In genomic region chr17:77495575-77495974, GRCh38 we compare ENCODE assay signal across 2 cellular contexts.
TF ChIP-seq lines count a peak whose summit lies in the region.

No MANE protein-coding gene starts in this region.

TF ChIP-seq in SK-N-SH, 30 proteins besides CTCF, POLR2A, EP300 and RAD21 (continued from another document):
- TF ChIP-seq RXRA (IDR thresholded peaks at IDR 0.05; ENCODE audit: borderline replicate concordance, low read depth): no peak
- TF ChIP-seq NRF1 (IDR thresholded peaks at IDR 0.05; ENCODE audit: low read depth, low read length): no peak
- TF ChIP-seq, protein P1, sequence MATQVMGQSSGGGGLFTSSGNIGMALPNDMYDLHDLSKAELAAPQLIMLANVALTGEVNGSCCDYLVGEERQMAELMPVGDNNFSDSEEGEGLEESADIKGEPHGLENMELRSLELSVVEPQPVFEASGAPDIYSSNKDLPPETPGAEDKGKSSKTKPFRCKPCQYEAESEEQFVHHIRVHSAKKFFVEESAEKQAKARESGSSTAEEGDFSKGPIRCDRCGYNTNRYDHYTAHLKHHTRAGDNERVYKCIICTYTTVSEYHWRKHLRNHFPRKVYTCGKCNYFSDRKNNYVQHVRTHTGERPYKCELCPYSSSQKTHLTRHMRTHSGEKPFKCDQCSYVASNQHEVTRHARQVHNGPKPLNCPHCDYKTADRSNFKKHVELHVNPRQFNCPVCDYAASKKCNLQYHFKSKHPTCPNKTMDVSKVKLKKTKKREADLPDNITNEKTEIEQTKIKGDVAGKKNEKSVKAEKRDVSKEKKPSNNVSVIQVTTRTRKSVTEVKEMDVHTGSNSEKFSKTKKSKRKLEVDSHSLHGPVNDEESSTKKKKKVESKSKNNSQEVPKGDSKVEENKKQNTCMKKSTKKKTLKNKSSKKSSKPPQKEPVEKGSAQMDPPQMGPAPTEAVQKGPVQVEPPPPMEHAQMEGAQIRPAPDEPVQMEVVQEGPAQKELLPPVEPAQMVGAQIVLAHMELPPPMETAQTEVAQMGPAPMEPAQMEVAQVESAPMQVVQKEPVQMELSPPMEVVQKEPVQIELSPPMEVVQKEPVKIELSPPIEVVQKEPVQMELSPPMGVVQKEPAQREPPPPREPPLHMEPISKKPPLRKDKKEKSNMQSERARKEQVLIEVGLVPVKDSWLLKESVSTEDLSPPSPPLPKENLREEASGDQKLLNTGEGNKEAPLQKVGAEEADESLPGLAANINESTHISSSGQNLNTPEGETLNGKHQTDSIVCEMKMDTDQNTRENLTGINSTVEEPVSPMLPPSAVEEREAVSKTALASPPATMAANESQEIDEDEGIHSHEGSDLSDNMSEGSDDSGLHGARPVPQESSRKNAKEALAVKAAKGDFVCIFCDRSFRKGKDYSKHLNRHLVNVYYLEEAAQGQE (IDR thresholded peaks at IDR 0.05; ENCODE audit: low read depth, low read length): no peak
- TF ChIP-seq GATA2 (CRISPR knock-in tag; IDR thresholded peaks at IDR 0.05): no peak
- no peak for TF ChIP-seq JUND (IDR thresholded peaks at IDR 0.05)

TF ChIP-seq in SK-N-SH treated with all-trans-retinoic acid at 6 μM for 48 hours, 23 proteins besides CTCF, POLR2A, EP300 and RAD21 (continued from another document):
- TF ChIP-seq, protein P2, sequence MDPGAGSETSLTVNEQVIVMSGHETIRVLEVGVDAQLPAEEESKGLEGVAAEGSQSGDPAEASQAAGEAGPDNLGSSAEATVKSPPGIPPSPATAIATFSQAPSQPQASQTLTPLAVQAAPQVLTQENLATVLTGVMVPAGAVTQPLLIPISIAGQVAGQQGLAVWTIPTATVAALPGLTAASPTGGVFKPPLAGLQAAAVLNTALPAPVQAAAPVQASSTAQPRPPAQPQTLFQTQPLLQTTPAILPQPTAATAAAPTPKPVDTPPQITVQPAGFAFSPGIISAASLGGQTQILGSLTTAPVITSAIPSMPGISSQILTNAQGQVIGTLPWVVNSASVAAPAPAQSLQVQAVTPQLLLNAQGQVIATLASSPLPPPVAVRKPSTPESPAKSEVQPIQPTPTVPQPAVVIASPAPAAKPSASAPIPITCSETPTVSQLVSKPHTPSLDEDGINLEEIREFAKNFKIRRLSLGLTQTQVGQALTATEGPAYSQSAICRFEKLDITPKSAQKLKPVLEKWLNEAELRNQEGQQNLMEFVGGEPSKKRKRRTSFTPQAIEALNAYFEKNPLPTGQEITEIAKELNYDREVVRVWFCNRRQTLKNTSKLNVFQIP (CRISPR knock-in tag; IDR thresholded peaks at IDR 0.05; ENCODE audit: borderline replicate concordance, low read depth): no peak
- TF ChIP-seq, protein P3, sequence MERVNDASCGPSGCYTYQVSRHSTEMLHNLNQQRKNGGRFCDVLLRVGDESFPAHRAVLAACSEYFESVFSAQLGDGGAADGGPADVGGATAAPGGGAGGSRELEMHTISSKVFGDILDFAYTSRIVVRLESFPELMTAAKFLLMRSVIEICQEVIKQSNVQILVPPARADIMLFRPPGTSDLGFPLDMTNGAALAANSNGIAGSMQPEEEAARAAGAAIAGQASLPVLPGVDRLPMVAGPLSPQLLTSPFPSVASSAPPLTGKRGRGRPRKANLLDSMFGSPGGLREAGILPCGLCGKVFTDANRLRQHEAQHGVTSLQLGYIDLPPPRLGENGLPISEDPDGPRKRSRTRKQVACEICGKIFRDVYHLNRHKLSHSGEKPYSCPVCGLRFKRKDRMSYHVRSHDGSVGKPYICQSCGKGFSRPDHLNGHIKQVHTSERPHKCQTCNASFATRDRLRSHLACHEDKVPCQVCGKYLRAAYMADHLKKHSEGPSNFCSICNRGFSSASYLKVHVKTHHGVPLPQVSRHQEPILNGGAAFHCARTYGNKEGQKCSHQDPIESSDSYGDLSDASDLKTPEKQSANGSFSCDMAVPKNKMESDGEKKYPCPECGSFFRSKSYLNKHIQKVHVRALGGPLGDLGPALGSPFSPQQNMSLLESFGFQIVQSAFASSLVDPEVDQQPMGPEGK (CRISPR knock-in tag; IDR thresholded peaks at IDR 0.05; ENCODE audit: borderline replicate concordance): no peak
- TF ChIP-seq, protein P4, sequence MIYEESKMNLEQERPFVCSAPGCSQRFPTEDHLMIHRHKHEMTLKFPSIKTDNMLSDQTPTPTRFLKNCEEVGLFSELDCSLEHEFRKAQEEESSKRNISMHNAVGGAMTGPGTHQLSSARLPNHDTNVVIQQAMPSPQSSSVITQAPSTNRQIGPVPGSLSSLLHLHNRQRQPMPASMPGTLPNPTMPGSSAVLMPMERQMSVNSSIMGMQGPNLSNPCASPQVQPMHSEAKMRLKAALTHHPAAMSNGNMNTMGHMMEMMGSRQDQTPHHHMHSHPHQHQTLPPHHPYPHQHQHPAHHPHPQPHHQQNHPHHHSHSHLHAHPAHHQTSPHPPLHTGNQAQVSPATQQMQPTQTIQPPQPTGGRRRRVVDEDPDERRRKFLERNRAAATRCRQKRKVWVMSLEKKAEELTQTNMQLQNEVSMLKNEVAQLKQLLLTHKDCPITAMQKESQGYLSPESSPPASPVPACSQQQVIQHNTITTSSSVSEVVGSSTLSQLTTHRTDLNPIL (CRISPR knock-in tag; IDR thresholded peaks at IDR 0.05; ENCODE audit: low read depth): no peak
